Comparison of ENCODE assay signal across 1 cellular context in genomic region chr18:77058186-77058847, GRCh38.
TF ChIP-seq lines count a peak whose summit lies in the region.

No MANE protein-coding gene starts in this region.

TF ChIP-seq in IMR-90, 13 proteins besides CTCF, POLR2A, EP300 and RAD21:
- TF ChIP-seq USF2 (IDR thresholded peaks at IDR 0.05; ENCODE audit: low read depth, low read length), result no peak
